ENCODE assay signal across 21 cellular contexts in genomic region chr16:761580-761979, GRCh38. TPM values are rescaled to one million over a fixed set of nuclear protein-coding genes. Genes with fewer than 3 reads are reported as not detected.
DNase-seq lines count a peak whose midpoint lies in the region; ATAC-seq and TF ChIP-seq lines count a peak whose summit lies in the region.
"Had no signal": no experiment of that assay in that cellular context is flagged by ENCODE, and none has a peak within 500 bp of the region (broad histone marks: within the 10 kb centered on the region; RNA-seq: fewer than 3 reads in every experiment).

No MANE protein-coding gene starts in this region.

- TF ChIP-seq POLR2A in upper lobe of left lung (IDR thresholded peaks at IDR 0.05) (no peak), sigmoid colon (IDR thresholded peaks at IDR 0.05) (no peak)

- CTCF ChIA-PET in PC-9 (lab: Charles Lee) = interaction anchor here (0.5 to 2.1 kb wide), 5 partner anchors 21 to 49 kb away, joined by 3 to 7 read pairs (median 3); partner anchors contain the start of genes CHTF18, CIAO3 and RPUSD1

- TF ChIP-seq CTCF in heart right ventricle (IDR thresholded peaks at IDR 0.05) (no peak), PC-9 (conservative IDR thresholded peaks at IDR 0.05) (no peak), left lung (IDR thresholded peaks at IDR 0.05) (no peak), upper lobe of left lung (IDR thresholded peaks at IDR 0.05) (no peak), sigmoid colon (IDR thresholded peaks at IDR 0.05) (no peak)

- H4K20me1 ChIP-seq in PC-9 (ENCODE audit: insufficient read depth) = no peaks in the 10 kb centered on the region

- no peaks in the 10 kb centered on the region for H3K9me3 Mint-ChIP-seq in activated naive CD8-positive, alpha-beta T cell treated with anti-CD3 and anti-CD28 coated beads for 36 hours
- H3K9me3 Mint-ChIP-seq: CD4-positive, alpha-beta T cell had no signal

- H3K36me3 Mint-ChIP-seq in activated naive CD8-positive, alpha-beta T cell treated with anti-CD3 and anti-CD28 coated beads for 36 hours = peaks cover under 1% of the 10 kb centered on the region

- DNase-seq in Right ventricle myocardium inferior (ENCODE audit: missing footprints) (peak; percentile 22), heart right ventricle (no peak), PC-9 (no peak), left lung (no peak), upper lobe of left lung (peak in 1 of 2 donors; percentile 61), sigmoid colon (no peak), HuH-7.5 (ENCODE audit: low spot score) (no peak)
- no peak for DNase-seq in activated naive CD8-positive, alpha-beta T cell treated with anti-CD3 and anti-CD28 coated beads for 36 hours
- DNase-seq: 8988T, Kasumi-1, NCI-H1105, NCI-H146, NCI-H2029, NCI-H446, NCI-H526 treated with DMSO at 0.1 percent for 48 hours, Peyer's patch, SJCRH30 had no signal

- H3K36me3 ChIP-seq in heart right ventricle (no peaks in the 10 kb centered on the region), PC-9 (ENCODE audit: low read depth) (no peaks in the 10 kb centered on the region), left lung (no peaks in the 10 kb centered on the region), upper lobe of left lung (no peaks in the 10 kb centered on the region), sigmoid colon (no peaks in the 10 kb centered on the region)
- H3K36me3 ChIP-seq: Peyer's patch, SJCRH30 had no signal

- no peaks in the 10 kb centered on the region for H3K9me2 ChIP-seq in PC-9 (ENCODE audit: insufficient read depth)

- TSS peak; percentile 20 for BruUV-seq in PC-9 (replicated peaks; lab: Mats Ljungman, UMichigan)

- H3K4me3 Mint-ChIP-seq in activated naive CD8-positive, alpha-beta T cell treated with anti-CD3 and anti-CD28 coated beads for 36 hours = no peak overlapping the region
- H3K4me3 Mint-ChIP-seq: CD4-positive, alpha-beta T cell had no signal

- no peak overlapping the region for H3K4me3 ChIP-seq in heart right ventricle
- no peak overlapping the region for H3K4me3 ChIP-seq in PC-9
- H3K4me3 ChIP-seq in left lung = peak overlapping the region; percentile 13 to 20
- H3K4me3 ChIP-seq in upper lobe of left lung = peak overlapping the region in 2 of 4 donors; percentile 32 to 36
- no peak overlapping the region for H3K4me3 ChIP-seq in sigmoid colon
- H3K4me3 ChIP-seq: K562, Peyer's patch, SJCRH30 had no signal

- no peaks in the 10 kb centered on the region for H3K79me2 ChIP-seq in PC-9 (ENCODE audit: low read depth)

- POLR2A ChIA-PET in PC-9 (lab: Charles Lee; ENCODE audit: unreplicated experiment) = interaction anchor here (0.7 to 1.7 kb wide), 6 partner anchors 21 to 40 kb away, joined by 3 to 41 read pairs (median 6); partner anchors contain the start of genes ANTKMT, CHTF18 and RPUSD1

- no peaks in the 10 kb centered on the region for H3K4me1 Mint-ChIP-seq in activated naive CD8-positive, alpha-beta T cell treated with anti-CD3 and anti-CD28 coated beads for 36 hours

- H3K4me2 ChIP-seq in PC-9 = no peak overlapping the region

- H3F3A ChIP-seq in PC-9 (ENCODE audit: insufficient read depth, low read depth) = peaks cover 2% of the 10 kb centered on the region; the same call in 1 of the 2 replicates

- ATAC-seq in Right ventricle myocardium inferior (no peak), heart right ventricle (no peak), left lung (no peak), upper lobe of left lung (ENCODE audit: low FRiP score in 2 of 2) (peak in 1 of 2 donors; percentile 6)
- ATAC-seq: SK-N-SH treated with all-trans-retinoic acid at 6 μM for 48 hours had no signal

- H2AFZ ChIP-seq in PC-9 = no peak overlapping the region

- H3K27ac ChIP-seq in heart right ventricle = no peak overlapping the region
- H3K27ac ChIP-seq in PC-9 = no peak overlapping the region
- peak overlapping the region in 1 of 2 donors; percentile 84 for H3K27ac ChIP-seq in left lung
- peak overlapping the region in 3 of 4 donors; percentile 17 to 79 (median 76) for H3K27ac ChIP-seq in upper lobe of left lung
- H3K27ac ChIP-seq in sigmoid colon = no peak overlapping the region
- H3K27ac ChIP-seq: Peyer's patch, SJCRH30 had no signal

- TF ChIP-seq EP300 in upper lobe of left lung (IDR thresholded peaks at IDR 0.05) (no peak), sigmoid colon (IDR thresholded peaks at IDR 0.05) (no peak)

- H3K9me3 ChIP-seq in heart right ventricle = no peaks in the 10 kb centered on the region
- no peaks in the 10 kb centered on the region for H3K9me3 ChIP-seq in PC-9 (ENCODE audit: insufficient read depth, low read depth)
- H3K9me3 ChIP-seq in left lung = no peaks in the 10 kb centered on the region
- H3K9me3 ChIP-seq in upper lobe of left lung = no peaks in the 10 kb centered on the region
- no peaks in the 10 kb centered on the region for H3K9me3 ChIP-seq in sigmoid colon
- H3K9me3 ChIP-seq: Peyer's patch, SJCRH30 had no signal

- peaks cover 0 to 7% (median 0%) of the 10 kb centered on the region in 9 donors for H3K4me1 ChIP-seq in heart right ventricle
- peaks cover 16% of the 10 kb centered on the region for H3K4me1 ChIP-seq in PC-9 (replicated peaks; ENCODE audit: insufficient read depth)
- H3K4me1 ChIP-seq in left lung = no peaks in the 10 kb centered on the region
- H3K4me1 ChIP-seq in upper lobe of left lung = peaks cover 0 to 15% (median 11%) of the 10 kb centered on the region in 4 donors
- no peaks in the 10 kb centered on the region for H3K4me1 ChIP-seq in sigmoid colon
- H3K4me1 ChIP-seq: Peyer's patch, SJCRH30 had no signal

- no peak overlapping the region for H3K27ac Mint-ChIP-seq in activated naive CD8-positive, alpha-beta T cell treated with anti-CD3 and anti-CD28 coated beads for 36 hours
- H3K27ac Mint-ChIP-seq: CD4-positive, alpha-beta T cell had no signal

- intact Hi-C loops in Right ventricle myocardium inferior (cut with DNase I) (no loop called here), heart right ventricle (cut with DNase I) (no loop called here), PC-9 (cut with micrococcal nuclease; ENCODE audit: unreplicated experiment) (loop anchor here (2.0 kb wide), 2 partner anchors 15 to 21 kb away; partner anchors contain the start of gene CIAO3), left lung (cut with DNase I) (no loop called here), sigmoid colon (cut with DNase I) (no loop called here)

- H3K27me3 ChIP-seq in heart right ventricle = peaks cover 6 to 36% (median 10%) of the 10 kb centered on the region in 7 donors
- H3K27me3 ChIP-seq in PC-9 (ENCODE audit: insufficient read depth, low read depth) = no peaks in the 10 kb centered on the region
- peaks cover 0 to 38% of the 10 kb centered on the region in 2 donors for H3K27me3 ChIP-seq in left lung
- no peaks in the 10 kb centered on the region for H3K27me3 ChIP-seq in upper lobe of left lung
- peaks cover 0 to 19% (median 0%) of the 10 kb centered on the region in 3 donors for H3K27me3 ChIP-seq in sigmoid colon
- H3K27me3 ChIP-seq: Peyer's patch had no signal

- 69 to 73% methylated on average over 10 of the region's 10 CpGs for WGBS in heart right ventricle, 2 donors
- WGBS in upper lobe of left lung, 2 donors = 74% methylated on average over 9 of the region's 10 CpGs; no CpG with 5 or more reads in 1 of the 2 donors
- WGBS in sigmoid colon, 2 donors = 48 to 69% methylated on average over 10 of the region's 10 CpGs

- peaks cover 4% of the 10 kb centered on the region for H3K27me3 Mint-ChIP-seq in activated naive CD8-positive, alpha-beta T cell treated with anti-CD3 and anti-CD28 coated beads for 36 hours
- H3K27me3 Mint-ChIP-seq: CD4-positive, alpha-beta T cell had no signal

RNA-seq across cellular contexts. Expression of gene MSLN, which starts 1.0 kb away (rescaled TPM):
- total RNA-seq in Right ventricle myocardium inferior (1.9 TPM), heart right ventricle (1 to 10 TPM in 1 of 10 donors, under 1 TPM in 2, not detected in 7; 0.17 to 4.0 (median 0.38) TPM), PC-9 (2021) (59.9 and 86.4 TPM in 2 replicates), left lung (100 to 1,000 TPM in 1 of 2 donors, 10 to 100 TPM in 1; 55.5 to 464 TPM), upper lobe of left lung (100 to 1,000 TPM in 4 of 6 donors, 10 to 100 TPM in 2; 47.8 to 275 (median 121) TPM), sigmoid colon (under 1 TPM in 1 of 4 donors, not detected in 3; 0.54 TPM)
- polyA plus RNA-seq in heart right ventricle (under 1 TPM in 1 of 2 donors, not detected in 1; 0.09 TPM), sigmoid colon (1 to 10 TPM; 1.2 to 3.5 (median 1.2) TPM)
- total RNA-seq in activated naive CD8-positive, alpha-beta T cell treated with anti-CD3 and anti-CD28 coated beads for 36 hours = not detected
- total RNA-seq: CD4-positive, alpha-beta T cell; H4; K562; SJCRH30 had no signal
- polyA plus RNA-seq: K562 had no signal

RNA-seq across cellular contexts. Expression of gene CIAO3, which starts 20.8 kb away (rescaled TPM):
- total RNA-seq in Right ventricle myocardium inferior = 32.2 TPM
- total RNA-seq in heart right ventricle = 10 to 100 TPM; 18.7 to 33.0 (median 24.1) TPM
- 10 to 100 TPM; 29.1 to 62.9 TPM for polyA plus RNA-seq in heart right ventricle
- 44.2 and 45.8 TPM in 2 replicates for total RNA-seq in PC-9 (2021)
- 10 to 100 TPM; 26.7 to 28.2 TPM for total RNA-seq in left lung
- 10 to 100 TPM; 27.8 to 96.4 (median 33.1) TPM for total RNA-seq in upper lobe of left lung
- 10 to 100 TPM; 18.3 to 19.8 TPM for total RNA-seq in activated naive CD8-positive, alpha-beta T cell treated with anti-CD3 and anti-CD28 coated beads for 36 hours
- total RNA-seq in sigmoid colon = 10 to 100 TPM; 18.9 to 28.5 (median 23.8) TPM
- 10 to 100 TPM; 18.6 to 51.0 (median 25.4) TPM for polyA plus RNA-seq in sigmoid colon

RNA-seq across cellular contexts. Expression of gene RPUSD1, which starts 26.6 kb away (rescaled TPM):
- total RNA-seq in Right ventricle myocardium inferior (9.7 TPM), heart right ventricle (10 to 100 TPM in 1 of 10 donors, 1 to 10 TPM in 9; 5.8 to 12.0 (median 7.9) TPM), PC-9 (2021) (53.3 and 56.7 TPM in 2 replicates), left lung (10 to 100 TPM; 12.6 to 21.0 TPM), upper lobe of left lung (10 to 100 TPM; 14.5 to 43.0 (median 20.8) TPM), sigmoid colon (10 to 100 TPM; 10.7 to 20.2 (median 13.2) TPM)
- polyA plus RNA-seq in heart right ventricle (10 to 100 TPM; 13.7 to 23.3 TPM), sigmoid colon (10 to 100 TPM; 14.4 to 31.1 (median 17.3) TPM)
- 10 to 100 TPM; 41.8 to 42.3 TPM for total RNA-seq in activated naive CD8-positive, alpha-beta T cell treated with anti-CD3 and anti-CD28 coated beads for 36 hours

RNA-seq across cellular contexts. Expression of gene CHTF18, which starts 26.8 kb away (rescaled TPM):
- total RNA-seq in Right ventricle myocardium inferior (6.4 TPM), heart right ventricle (1 to 10 TPM; 2.8 to 8.2 (median 5.2) TPM), PC-9 (2021) (67.7 and 77.8 TPM in 2 replicates), left lung (10 to 100 TPM; 18.8 to 35.5 TPM), upper lobe of left lung (10 to 100 TPM in 4 of 6 donors, 1 to 10 TPM in 2; 4.1 to 39.8 (median 17.9) TPM), sigmoid colon (1 to 10 TPM; 2.8 to 7.7 (median 5.1) TPM)
- polyA plus RNA-seq in heart right ventricle (1 to 10 TPM; 6.0 to 7.0 TPM), sigmoid colon (10 to 100 TPM in 1 of 3 donors, 1 to 10 TPM in 2; 1.8 to 29.2 (median 1.8) TPM)
- 100 to 1,000 TPM in 1 of 2 experiments, 10 to 100 TPM in 1; 98.3 to 100 TPM for total RNA-seq in activated naive CD8-positive, alpha-beta T cell treated with anti-CD3 and anti-CD28 coated beads for 36 hours

RNA-seq across cellular contexts. Expression of gene HAGHL, which starts 34.7 kb away (rescaled TPM):
- total RNA-seq in Right ventricle myocardium inferior (18.7 TPM), heart right ventricle (10 to 100 TPM in 7 of 10 donors, 1 to 10 TPM in 3; 5.1 to 23.3 (median 10.6) TPM), PC-9 (2021) (31.0 and 57.6 TPM in 2 replicates), left lung (1 to 10 TPM; 8.7 to 9.9 TPM), upper lobe of left lung (10 to 100 TPM in 5 of 6 donors, 1 to 10 TPM in 1; 4.0 to 43.0 (median 13.5) TPM), sigmoid colon (1 to 10 TPM; 2.6 to 4.6 (median 3.8) TPM)
- polyA plus RNA-seq in heart right ventricle (10 to 100 TPM; 17.9 to 80.0 TPM), sigmoid colon (10 to 100 TPM in 1 of 3 donors, 1 to 10 TPM in 1, under 1 TPM in 1; 0.92 to 10.5 (median 1.2) TPM)
- 10 to 100 TPM; 22.9 to 24.4 TPM for total RNA-seq in activated naive CD8-positive, alpha-beta T cell treated with anti-CD3 and anti-CD28 coated beads for 36 hours

Comparison
In these comparisons a context has a peak if more than half of its experiments do, and no peak if none do; other contexts are left out.
1. H3K27ac ChIP-seq: peak in upper lobe of left lung (3 of 4); none in heart right ventricle (0 of 10), PC-9 (single experiment) and sigmoid colon (0 of 4).
2. H3K4me3 ChIP-seq: peak in left lung (2 of 2); none in heart right ventricle (0 of 10), PC-9 (single experiment) and sigmoid colon (0 of 4).
3. RNA of gene MSLN, which starts 1.0 kb away (total RNA-seq): 55.5 to 464 TPM in left lung, 47.8 to 275 TPM in upper lobe of left lung and 59.9 to 86.4 TPM in PC-9; 1.9 TPM in Right ventricle myocardium inferior (single experiment), 0.54 TPM in sigmoid colon, 0.17 to 4.0 TPM in heart right ventricle and not detected in activated naive CD8-positive, alpha-beta T cell treated with anti-CD3 and anti-CD28 coated beads for 36 hours; every median in the first group is over 4 times any median in the second.